Comparison of ENCODE assay signal across 1 cellular context in the genomic region with DNA sequence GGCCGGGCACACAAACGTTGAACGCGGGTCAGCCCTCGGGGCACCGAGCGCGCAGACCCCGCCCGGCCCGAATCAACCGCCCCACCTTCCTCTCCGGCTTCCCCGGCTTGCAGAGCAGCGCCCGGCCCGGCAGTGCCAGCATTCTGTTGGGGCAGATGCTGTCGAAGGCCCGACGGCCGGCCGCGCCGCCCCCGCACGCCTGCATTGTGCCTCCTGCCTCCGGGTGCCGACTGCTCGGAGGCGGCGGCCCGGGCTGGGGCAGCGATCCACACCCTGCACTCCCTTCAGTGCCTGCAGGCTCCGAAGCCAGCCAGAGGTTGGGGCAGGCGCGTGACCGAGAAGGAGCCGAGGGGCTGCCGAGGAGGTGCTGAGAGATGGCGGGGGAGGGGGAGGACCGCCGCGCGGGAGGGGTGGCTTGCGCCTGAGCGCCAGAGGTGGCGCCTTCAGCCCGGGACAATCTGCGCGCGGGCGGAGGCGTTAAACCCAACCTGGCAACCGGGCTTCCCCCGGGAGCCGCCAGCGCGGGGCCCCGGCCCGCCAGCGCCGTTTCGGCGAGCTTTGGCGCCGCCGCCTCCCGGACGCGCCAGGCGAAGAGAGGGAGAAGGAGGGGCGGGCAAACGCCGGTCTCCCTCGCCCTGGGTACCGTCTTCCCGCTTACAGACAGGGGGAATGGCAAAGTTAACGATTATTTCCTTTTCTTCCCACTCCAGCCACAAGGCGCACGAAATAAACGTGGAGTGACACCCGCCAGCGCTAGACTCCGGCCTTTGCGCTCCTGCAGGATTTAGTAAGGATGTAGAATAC.
TF ChIP-seq lines count a peak whose summit lies in the region.

A gene (minus strand): TSS at position 382 of the 804 bp plus-strand sequence. CDS start 177 bp downstream, at position 205.

TF ChIP-seq in K562, 482 proteins besides CTCF, POLR2A, EP300 and RAD21 (continued from another document and continues in another):
- TF ChIP-seq, protein P1, sequence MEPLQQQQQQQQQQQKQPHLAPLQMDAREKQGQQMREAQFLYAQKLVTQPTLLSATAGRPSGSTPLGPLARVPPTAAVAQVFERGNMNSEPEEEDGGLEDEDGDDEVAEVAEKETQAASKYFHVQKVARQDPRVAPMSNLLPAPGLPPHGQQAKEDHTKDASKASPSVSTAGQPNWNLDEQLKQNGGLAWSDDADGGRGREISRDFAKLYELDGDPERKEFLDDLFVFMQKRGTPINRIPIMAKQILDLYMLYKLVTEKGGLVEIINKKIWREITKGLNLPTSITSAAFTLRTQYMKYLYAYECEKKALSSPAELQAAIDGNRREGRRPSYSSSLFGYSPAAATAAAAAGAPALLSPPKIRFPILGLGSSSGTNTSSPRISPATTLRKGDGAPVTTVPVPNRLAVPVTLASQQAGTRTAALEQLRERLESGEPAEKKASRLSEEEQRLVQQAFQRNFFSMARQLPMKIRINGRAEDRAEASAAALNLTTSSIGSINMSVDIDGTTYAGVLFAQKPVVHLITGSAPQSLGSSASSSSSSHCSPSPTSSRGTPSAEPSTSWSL (CRISPR knock-in tag; IDR thresholded peaks at IDR 0.05; ENCODE audit: borderline replicate concordance): no peak
- TF ChIP-seq BRF1 (IDR thresholded peaks at IDR 0.05; ENCODE audit: borderline replicate concordance, extremely low read depth, insufficient read length): no peak
- TF ChIP-seq ZNF764 (CRISPR knock-in tag; IDR thresholded peaks at IDR 0.05; ENCODE audit: low read depth): no peak
- TF ChIP-seq ZNF408 (CRISPR knock-in tag; IDR thresholded peaks at IDR 0.05; ENCODE audit: low read depth): no peak
- 0 out of 2 replicates have a peak, but pooled peaks have one; percentile 31 for TF ChIP-seq TARDBP (IDR thresholded peaks at IDR 0.05)
- TF ChIP-seq ZNF124 (CRISPR knock-in tag; IDR thresholded peaks at IDR 0.05): 0 out of 2 replicates have a peak, but pooled peaks have one; percentile 15
- TF ChIP-seq EGR1 (conservative IDR thresholded peaks at IDR 0.05): peak; percentile 96
- TF ChIP-seq, protein P2, sequence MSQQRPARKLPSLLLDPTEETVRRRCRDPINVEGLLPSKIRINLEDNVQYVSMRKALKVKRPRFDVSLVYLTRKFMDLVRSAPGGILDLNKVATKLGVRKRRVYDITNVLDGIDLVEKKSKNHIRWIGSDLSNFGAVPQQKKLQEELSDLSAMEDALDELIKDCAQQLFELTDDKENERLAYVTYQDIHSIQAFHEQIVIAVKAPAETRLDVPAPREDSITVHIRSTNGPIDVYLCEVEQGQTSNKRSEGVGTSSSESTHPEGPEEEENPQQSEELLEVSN (IDR thresholded peaks at IDR 0.05; ENCODE audit: borderline replicate concordance in 1 of 2, extremely low read depth in 1 of 2, insufficient read depth in 1 of 2, insufficient read length in 1 of 2, low read depth in 1 of 2, low read length in 1 of 2, poor library complexity in 1 of 2, severe bottlenecking in 1 of 2): peak; percentile 77 to 95
- TF ChIP-seq HMGN3 (IDR thresholded peaks at IDR 0.05; ENCODE audit: borderline replicate concordance, extremely low read depth, insufficient read length, low read depth, low read length): peak; percentile 79
- TF ChIP-seq ZZZ3 (IDR thresholded peaks at IDR 0.05): no peak
- TF ChIP-seq, protein P3, sequence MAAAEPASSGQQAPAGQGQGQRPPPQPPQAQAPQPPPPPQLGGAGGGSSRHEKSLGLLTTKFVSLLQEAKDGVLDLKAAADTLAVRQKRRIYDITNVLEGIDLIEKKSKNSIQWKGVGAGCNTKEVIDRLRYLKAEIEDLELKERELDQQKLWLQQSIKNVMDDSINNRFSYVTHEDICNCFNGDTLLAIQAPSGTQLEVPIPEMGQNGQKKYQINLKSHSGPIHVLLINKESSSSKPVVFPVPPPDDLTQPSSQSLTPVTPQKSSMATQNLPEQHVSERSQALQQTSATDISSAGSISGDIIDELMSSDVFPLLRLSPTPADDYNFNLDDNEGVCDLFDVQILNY (CRISPR knock-in tag; IDR thresholded peaks at IDR 0.05): no peak
- no peak for TF ChIP-seq NR2C2 (CRISPR knock-in tag; IDR thresholded peaks at IDR 0.05)
- no peak for TF ChIP-seq NR2C2 (tag; IDR thresholded peaks at IDR 0.05)
- TF ChIP-seq, protein P4, sequence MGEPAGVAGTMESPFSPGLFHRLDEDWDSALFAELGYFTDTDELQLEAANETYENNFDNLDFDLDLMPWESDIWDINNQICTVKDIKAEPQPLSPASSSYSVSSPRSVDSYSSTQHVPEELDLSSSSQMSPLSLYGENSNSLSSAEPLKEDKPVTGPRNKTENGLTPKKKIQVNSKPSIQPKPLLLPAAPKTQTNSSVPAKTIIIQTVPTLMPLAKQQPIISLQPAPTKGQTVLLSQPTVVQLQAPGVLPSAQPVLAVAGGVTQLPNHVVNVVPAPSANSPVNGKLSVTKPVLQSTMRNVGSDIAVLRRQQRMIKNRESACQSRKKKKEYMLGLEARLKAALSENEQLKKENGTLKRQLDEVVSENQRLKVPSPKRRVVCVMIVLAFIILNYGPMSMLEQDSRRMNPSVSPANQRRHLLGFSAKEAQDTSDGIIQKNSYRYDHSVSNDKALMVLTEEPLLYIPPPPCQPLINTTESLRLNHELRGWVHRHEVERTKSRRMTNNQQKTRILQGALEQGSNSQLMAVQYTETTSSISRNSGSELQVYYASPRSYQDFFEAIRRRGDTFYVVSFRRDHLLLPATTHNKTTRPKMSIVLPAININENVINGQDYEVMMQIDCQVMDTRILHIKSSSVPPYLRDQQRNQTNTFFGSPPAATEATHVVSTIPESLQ (CRISPR knock-in tag; IDR thresholded peaks at IDR 0.05): no peak
- no peak for TF ChIP-seq NCOA2 (IDR thresholded peaks at IDR 0.05; ENCODE audit: partially characterized antibody in 2 of 2)
- TF ChIP-seq, protein P5, sequence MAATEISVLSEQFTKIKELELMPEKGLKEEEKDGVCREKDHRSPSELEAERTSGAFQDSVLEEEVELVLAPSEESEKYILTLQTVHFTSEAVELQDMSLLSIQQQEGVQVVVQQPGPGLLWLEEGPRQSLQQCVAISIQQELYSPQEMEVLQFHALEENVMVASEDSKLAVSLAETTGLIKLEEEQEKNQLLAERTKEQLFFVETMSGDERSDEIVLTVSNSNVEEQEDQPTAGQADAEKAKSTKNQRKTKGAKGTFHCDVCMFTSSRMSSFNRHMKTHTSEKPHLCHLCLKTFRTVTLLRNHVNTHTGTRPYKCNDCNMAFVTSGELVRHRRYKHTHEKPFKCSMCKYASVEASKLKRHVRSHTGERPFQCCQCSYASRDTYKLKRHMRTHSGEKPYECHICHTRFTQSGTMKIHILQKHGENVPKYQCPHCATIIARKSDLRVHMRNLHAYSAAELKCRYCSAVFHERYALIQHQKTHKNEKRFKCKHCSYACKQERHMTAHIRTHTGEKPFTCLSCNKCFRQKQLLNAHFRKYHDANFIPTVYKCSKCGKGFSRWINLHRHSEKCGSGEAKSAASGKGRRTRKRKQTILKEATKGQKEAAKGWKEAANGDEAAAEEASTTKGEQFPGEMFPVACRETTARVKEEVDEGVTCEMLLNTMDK (IDR thresholded peaks at IDR 0.05; ENCODE audit: borderline replicate concordance, insufficient read depth, low read depth, low read length, poor library complexity, severe bottlenecking): peak; percentile 99
- peak; percentile 91 for TF ChIP-seq MEIS2 (IDR thresholded peaks at IDR 0.05; ENCODE audit: partially characterized antibody)
- TF ChIP-seq CBX1 (IDR thresholded peaks at IDR 0.05; ENCODE audit: low read depth): no peak
- peak in 1 of 2 experiments; percentile 51; a peak in 1 of 4 replicates for TF ChIP-seq FOXA3 (CRISPR knock-in tag; conservative IDR thresholded peaks at IDR 0.05 in 1 of 2, IDR thresholded peaks at IDR 0.05 in 1 of 2)
- TF ChIP-seq, protein P6, sequence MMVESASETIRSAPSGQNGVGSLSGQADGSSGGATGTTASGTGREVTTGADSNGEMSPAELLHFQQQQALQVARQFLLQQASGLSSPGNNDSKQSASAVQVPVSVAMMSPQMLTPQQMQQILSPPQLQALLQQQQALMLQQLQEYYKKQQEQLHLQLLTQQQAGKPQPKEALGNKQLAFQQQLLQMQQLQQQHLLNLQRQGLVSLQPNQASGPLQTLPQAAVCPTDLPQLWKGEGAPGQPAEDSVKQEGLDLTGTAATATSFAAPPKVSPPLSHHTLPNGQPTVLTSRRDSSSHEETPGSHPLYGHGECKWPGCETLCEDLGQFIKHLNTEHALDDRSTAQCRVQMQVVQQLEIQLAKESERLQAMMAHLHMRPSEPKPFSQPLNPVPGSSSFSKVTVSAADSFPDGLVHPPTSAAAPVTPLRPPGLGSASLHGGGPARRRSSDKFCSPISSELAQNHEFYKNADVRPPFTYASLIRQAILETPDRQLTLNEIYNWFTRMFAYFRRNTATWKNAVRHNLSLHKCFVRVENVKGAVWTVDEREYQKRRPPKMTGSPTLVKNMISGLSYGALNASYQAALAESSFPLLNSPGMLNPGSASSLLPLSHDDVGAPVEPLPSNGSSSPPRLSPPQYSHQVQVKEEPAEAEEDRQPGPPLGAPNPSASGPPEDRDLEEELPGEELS (CRISPR knock-in tag; IDR thresholded peaks at IDR 0.05; ENCODE audit: borderline replicate concordance): no peak
- TF ChIP-seq, protein P7, sequence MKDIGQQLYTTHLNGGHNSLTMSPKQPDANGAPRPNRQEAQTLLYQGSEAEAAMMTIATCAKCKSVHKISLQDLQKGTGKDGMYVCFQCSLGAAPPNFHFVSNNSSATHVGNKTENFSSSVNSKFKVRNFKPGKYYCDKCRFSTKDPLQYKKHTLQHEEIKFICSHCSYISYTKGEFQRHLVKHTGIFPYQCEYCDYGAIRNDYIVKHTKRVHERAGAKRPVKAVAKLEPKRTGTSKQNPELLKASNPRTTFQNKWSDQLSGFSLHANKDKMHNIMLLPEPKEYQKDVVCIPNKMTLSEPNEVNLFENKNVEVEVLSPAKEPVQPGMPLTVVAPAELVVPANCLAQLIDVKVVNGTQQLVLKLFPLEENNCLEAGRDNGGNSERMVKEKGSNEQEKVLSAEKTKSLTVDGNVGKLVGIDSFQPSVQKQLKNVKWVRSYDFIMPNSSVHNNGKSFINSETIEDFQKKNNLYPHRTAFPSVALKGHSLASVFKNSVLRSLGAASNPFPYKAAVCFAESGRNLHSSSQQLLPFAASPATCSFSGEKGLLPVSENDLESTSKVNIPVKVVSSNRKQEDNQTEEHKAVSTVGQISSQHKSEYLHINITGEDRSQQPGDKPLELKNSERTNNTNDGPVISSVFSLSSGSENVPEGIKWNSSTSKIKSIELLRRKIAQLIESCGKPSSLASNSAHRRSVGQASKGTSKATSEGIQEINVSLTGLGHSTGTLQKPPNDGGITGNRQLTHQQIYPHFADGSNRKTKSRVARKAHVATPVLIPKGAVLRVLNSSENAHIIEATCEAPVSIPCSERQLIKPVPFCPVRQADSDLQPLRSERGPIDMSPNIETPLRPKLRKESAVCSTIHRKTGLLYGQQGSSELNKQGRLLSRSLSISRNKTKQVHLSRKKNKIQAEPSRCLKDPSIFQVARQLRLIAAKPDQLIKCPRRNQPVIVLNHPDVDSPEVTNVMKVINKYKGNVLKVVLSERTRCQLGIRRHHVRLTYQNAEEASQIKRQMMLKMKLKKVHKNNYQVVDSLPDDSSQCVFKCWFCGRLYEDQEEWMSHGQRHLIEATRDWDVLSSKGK (CRISPR knock-in tag; IDR thresholded peaks at IDR 0.05): no peak
- no peak for TF ChIP-seq NUFIP1 (IDR thresholded peaks at IDR 0.05; ENCODE audit: partially characterized antibody)
- no peak for TF ChIP-seq PYGO2 (tag; IDR thresholded peaks at IDR 0.05)
- TF ChIP-seq ADNP (tag; IDR thresholded peaks at IDR 0.05): no peak
- TF ChIP-seq SMAD1 (IDR thresholded peaks at IDR 0.05; ENCODE audit: low read depth, low read length, partially characterized antibody): peak; percentile 12
- TF ChIP-seq ZNF143 (CRISPR knock-in tag; IDR thresholded peaks at IDR 0.05): no peak; the same call in 1 of the 2 replicates
- peak; percentile 73 for TF ChIP-seq NFIC (IDR thresholded peaks at IDR 0.05)
- TF ChIP-seq, protein P8, sequence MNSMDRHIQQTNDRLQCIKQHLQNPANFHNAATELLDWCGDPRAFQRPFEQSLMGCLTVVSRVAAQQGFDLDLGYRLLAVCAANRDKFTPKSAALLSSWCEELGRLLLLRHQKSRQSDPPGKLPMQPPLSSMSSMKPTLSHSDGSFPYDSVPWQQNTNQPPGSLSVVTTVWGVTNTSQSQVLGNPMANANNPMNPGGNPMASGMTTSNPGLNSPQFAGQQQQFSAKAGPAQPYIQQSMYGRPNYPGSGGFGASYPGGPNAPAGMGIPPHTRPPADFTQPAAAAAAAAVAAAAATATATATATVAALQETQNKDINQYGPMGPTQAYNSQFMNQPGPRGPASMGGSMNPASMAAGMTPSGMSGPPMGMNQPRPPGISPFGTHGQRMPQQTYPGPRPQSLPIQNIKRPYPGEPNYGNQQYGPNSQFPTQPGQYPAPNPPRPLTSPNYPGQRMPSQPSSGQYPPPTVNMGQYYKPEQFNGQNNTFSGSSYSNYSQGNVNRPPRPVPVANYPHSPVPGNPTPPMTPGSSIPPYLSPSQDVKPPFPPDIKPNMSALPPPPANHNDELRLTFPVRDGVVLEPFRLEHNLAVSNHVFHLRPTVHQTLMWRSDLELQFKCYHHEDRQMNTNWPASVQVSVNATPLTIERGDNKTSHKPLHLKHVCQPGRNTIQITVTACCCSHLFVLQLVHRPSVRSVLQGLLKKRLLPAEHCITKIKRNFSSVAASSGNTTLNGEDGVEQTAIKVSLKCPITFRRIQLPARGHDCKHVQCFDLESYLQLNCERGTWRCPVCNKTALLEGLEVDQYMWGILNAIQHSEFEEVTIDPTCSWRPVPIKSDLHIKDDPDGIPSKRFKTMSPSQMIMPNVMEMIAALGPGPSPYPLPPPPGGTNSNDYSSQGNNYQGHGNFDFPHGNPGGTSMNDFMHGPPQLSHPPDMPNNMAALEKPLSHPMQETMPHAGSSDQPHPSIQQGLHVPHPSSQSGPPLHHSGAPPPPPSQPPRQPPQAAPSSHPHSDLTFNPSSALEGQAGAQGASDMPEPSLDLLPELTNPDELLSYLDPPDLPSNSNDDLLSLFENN (IDR thresholded peaks at IDR 0.05; ENCODE audit: low read depth in 2 of 2, low read length in 2 of 2): no peak
- TF ChIP-seq SETDB1 (IDR thresholded peaks at IDR 0.05; ENCODE audit: low read length): no peak
- TF ChIP-seq SP1 (CRISPR knock-in tag; IDR thresholded peaks at IDR 0.05): no peak; the same call in none of the 2 replicates
- TF ChIP-seq MED1 (CRISPR knock-in tag; IDR thresholded peaks at IDR 0.05; ENCODE audit: borderline replicate concordance): no peak
- TF ChIP-seq, protein P9, sequence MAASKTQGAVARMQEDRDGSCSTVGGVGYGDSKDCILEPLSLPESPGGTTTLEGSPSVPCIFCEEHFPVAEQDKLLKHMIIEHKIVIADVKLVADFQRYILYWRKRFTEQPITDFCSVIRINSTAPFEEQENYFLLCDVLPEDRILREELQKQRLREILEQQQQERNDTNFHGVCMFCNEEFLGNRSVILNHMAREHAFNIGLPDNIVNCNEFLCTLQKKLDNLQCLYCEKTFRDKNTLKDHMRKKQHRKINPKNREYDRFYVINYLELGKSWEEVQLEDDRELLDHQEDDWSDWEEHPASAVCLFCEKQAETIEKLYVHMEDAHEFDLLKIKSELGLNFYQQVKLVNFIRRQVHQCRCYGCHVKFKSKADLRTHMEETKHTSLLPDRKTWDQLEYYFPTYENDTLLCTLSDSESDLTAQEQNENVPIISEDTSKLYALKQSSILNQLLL (CRISPR knock-in tag; IDR thresholded peaks at IDR 0.05; ENCODE audit: borderline replicate concordance): no peak
- TF ChIP-seq SAP30 (IDR thresholded peaks at IDR 0.05; ENCODE audit: borderline replicate concordance, insufficient read depth, low read depth, low read length, poor library complexity, severe bottlenecking): no peak
- no peak for TF ChIP-seq KLF13 (tag; IDR thresholded peaks at IDR 0.05; ENCODE audit: borderline replicate concordance, low read depth)
- no peak for TF ChIP-seq CBX3 (IDR thresholded peaks at IDR 0.05; ENCODE audit: borderline replicate concordance in 1 of 2, low read length in 2 of 2)
